13 cellular contexts compared by ENCODE assay signal in the genomic region with DNA sequence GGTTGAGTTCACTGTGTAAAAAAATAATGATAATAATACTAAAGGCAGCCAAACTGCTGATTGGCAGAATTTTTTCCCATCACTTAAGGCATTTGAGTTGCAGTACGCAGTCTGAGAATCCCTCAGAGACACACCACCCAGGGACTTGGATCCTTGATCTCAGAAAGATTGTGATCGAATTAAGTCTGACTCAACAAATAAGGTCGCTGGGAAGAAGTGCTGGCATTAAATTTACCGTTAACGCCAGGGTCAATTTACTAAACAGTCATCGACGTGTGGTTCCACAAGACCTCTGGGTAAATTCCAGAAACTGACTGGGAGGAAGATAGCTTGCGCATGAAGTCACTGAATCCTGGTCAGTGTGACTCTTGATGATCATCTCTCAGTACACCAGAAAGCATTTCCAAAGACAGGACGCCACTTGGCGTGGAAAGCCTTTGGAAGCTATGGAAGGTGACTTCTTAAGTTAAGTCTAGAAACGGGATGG. TPM values are rescaled to one million over a fixed set of nuclear protein-coding genes. Genes with fewer than 3 reads are reported as not detected.
A peak's percentile ranks its signal among the peaks of the same experiment; 100 is the strongest.
DNase-seq lines count a peak whose midpoint lies in the region; ATAC-seq and TF ChIP-seq lines count a peak whose summit lies in the region.
"Had no signal": no experiment of that assay in that cellular context is flagged by ENCODE, and none has a peak within 500 bp of the region (broad histone marks: within the 10 kb centered on the region; RNA-seq: fewer than 3 reads in every experiment).

No MANE protein-coding gene starts in this region.

- intact Hi-C loops in posterior vena cava (cut with DNase I), result no loop called here

- no peak overlapping the region for H3K4me3 ChIP-seq in BJ (ENCODE audit: low read depth, low read length)
- H3K4me3 ChIP-seq in SJSA1, result no peak overlapping the region

- H3K4me1 ChIP-seq in SJSA1 (replicated peaks), result peaks cover 68% of the 10 kb centered on the region

- no peak for ATAC-seq in HG02798 (IDR thresholded peaks at IDR 0.05; ENCODE audit: poor library complexity, unreplicated experiment)

- H3K27me3 ChIP-seq in BJ (ENCODE audit: control insufficient read depth, insufficient read depth, low read length) (no peaks in the 10 kb centered on the region), SJSA1 (replicated peaks) (no peaks in the 10 kb centered on the region)

- CTCF ChIA-PET in BJ (lab: Yijun Ruan, JAX), result interaction anchor here (1.3 to 2.9 kb wide), 4 partner anchors 13 to 836 kb away, joined by 3 to 21 read pairs (median 7); no protein-coding TSS in a partner anchor

- TF ChIP-seq CTCF in BJ (IDR thresholded peaks at IDR 0.05; ENCODE audit: insufficient read depth, low read depth, low read length) (no peak), GM20000 (IDR thresholded peaks at IDR 0.05; ENCODE audit: extremely low read depth, missing control alignments) (no peak)

- H3K27ac ChIP-seq in SJSA1, result peak overlapping the region; percentile 94

- peak; percentile 97 for DNase-seq in BJ (ENCODE audit: low read depth)
- peak; percentile 85 to 90 for DNase-seq in SJSA1 (ENCODE audit: low read depth in 1 of 2, low spot score in 2 of 2)
- DNase-seq in fibroblast of the conjunctiva (ENCODE audit: low read depth), result peak; percentile 53
- DNase-seq in posterior vena cava (ENCODE audit: low spot score), result peak; percentile 86
- no peak for DNase-seq in GM19240 (ENCODE audit: insufficient read length, low spot score)
- DNase-seq in cerebellum (ENCODE audit: low spot score), result no peak
- no peak for DNase-seq in GM20000 (ENCODE audit: low spot score)
- DNase-seq: activated naive CD8-positive, alpha-beta T cell treated with anti-CD3 and anti-CD28 coated beads, Interleukin-2, amount 10 ng/mL, durations not matched to agents 7 days and 5 days; CD8-positive, alpha-beta memory T cell; Karpas-422; naive B cell; NCI-H2171 treated with DMSO at 0.1 percent for 48 hours had no signal

- POLR2A ChIA-PET in BJ (lab: Charles Lee), result no interaction called here

- H3K9me3 ChIP-seq in SJSA1 (replicated peaks), result no peaks in the 10 kb centered on the region

- no peaks in the 10 kb centered on the region for H3K36me3 ChIP-seq in BJ (ENCODE audit: control insufficient read depth, insufficient read depth, low read length)
- no peaks in the 10 kb centered on the region for H3K36me3 ChIP-seq in SJSA1

RNA-seq across cellular contexts. Expression of gene CGNL1, which starts 48.3 kb away (rescaled TPM):
- 0.06 and 0.09 TPM in 2 replicates for polyA plus RNA-seq in BJ (2011; rRNA removed)
- 0.05 TPM in 2 replicates for polyA minus RNA-seq in BJ (2011; rRNA and poly(A)+ RNA removed)
- 3.2 and 3.8 TPM in 2 replicates for total RNA-seq in SJSA1 (2014; rRNA removed; shearing (Covaris generic))
- 10 to 100 TPM; 20.0 to 24.4 TPM for total RNA-seq in posterior vena cava
- total RNA-seq in cerebellum, result 4.9 TPM
- total RNA-seq: activated naive CD8-positive, alpha-beta T cell treated with anti-CD3 and anti-CD28 coated beads, Interleukin-2, amount 10 ng/mL, durations not matched to agents 7 days and 5 days; CD8-positive, alpha-beta memory T cell had no signal
- polyA plus RNA-seq: CD8-positive, alpha-beta memory T cell had no signal

Comparison
In these comparisons a context has a peak if more than half of its experiments do, and no peak if none do; other contexts are left out.
1. DNase-seq: peak in BJ (single experiment), SJSA1 (2 of 2), fibroblast of the conjunctiva (single experiment) and posterior vena cava (single experiment); none in GM19240 (single experiment), cerebellum (single experiment) and GM20000 (single experiment).